In genomic region chr1:10839188-10839770, GRCh38 we compare ENCODE assay signal across 22 cellular contexts.
"Had no signal": no experiment of that assay in that cellular context is flagged by ENCODE, and none has a peak within 500 bp of the region (broad histone marks: within the 10 kb centered on the region; RNA-seq: fewer than 3 reads in every experiment).

No MANE protein-coding gene starts in this region.

- H3K27ac ChIP-seq: esophagus squamous epithelium, gastrocnemius medialis, prostate gland, spleen, thoracic aorta, upper lobe of left lung had no signal

- H3K36me3 ChIP-seq: esophagus squamous epithelium, gastrocnemius medialis, prostate gland, spleen, thoracic aorta, upper lobe of left lung had no signal

- H3K27ac Mint-ChIP-seq: activated naive CD4-positive, alpha-beta T cell treated with anti-CD3 and anti-CD28 coated beads, Interleukin-2, amount 50 U/mL, for 72 hours; activated T-helper 17 cell treated with anti-CD3 and anti-CD28 coated beads, Interleukin-2, amount 50 U/mL, for 72 hours had no signal

- H3K4me3 Mint-ChIP-seq: activated T-helper 17 cell treated with anti-CD3 and anti-CD28 coated beads, Interleukin-2, amount 50 U/mL, for 72 hours had no signal

- ATAC-seq: activated naive CD4-positive, alpha-beta T cell treated with anti-CD3 and anti-CD28 coated beads, Interleukin-2, amount 50 U/mL, for 72 hours; activated T-helper 17 cell treated with anti-CD3 and anti-CD28 coated beads, Interleukin-2, amount 50 U/mL, for 72 hours; gastrocnemius medialis; left colon had no signal

- FAIRE-seq: endothelial cell of umbilical vein had no signal

- H3K27me3 Mint-ChIP-seq: brain had no signal

- H3K4me3 ChIP-seq: esophagus squamous epithelium, gastrocnemius medialis, prostate gland, spleen, thoracic aorta, upper lobe of left lung had no signal

- H3K4me1 Mint-ChIP-seq: activated T-helper 17 cell treated with anti-CD3 and anti-CD28 coated beads, Interleukin-2, amount 50 U/mL, for 72 hours had no signal

- H3K36me3 Mint-ChIP-seq: activated naive CD4-positive, alpha-beta T cell treated with anti-CD3 and anti-CD28 coated beads, Interleukin-2, amount 50 U/mL, for 72 hours had no signal

- DNase-seq: activated T-cell treated with anti-CD3 and anti-CD28 coated beads, Interleukin-2, amount 50 U/mL, for 1 hour; aorta; caudate nucleus; effector memory CD4-positive, alpha-beta T cell; esophagus squamous epithelium; gastrocnemius medialis; head of caudate nucleus; hypothalamus; islet precursor cell; left colon; mesenchymal stem cell; spleen; stimulated activated CD4-positive, alpha-beta T cell treated with anti-CD3 and anti-CD28 coated beads, Interleukin-4, amount 100 ng/mL, for 1 hour; stimulated activated naive CD4-positive, alpha-beta T cell treated with Interleukin-2 at 50 U/mL for 16 hours; T-helper 9 cell; upper lobe of left lung had no signal

- H3K27me3 ChIP-seq: gastrocnemius medialis had no signal

- H3K9me3 ChIP-seq: prostate gland, thoracic aorta had no signal
